In genomic region chr9:69325409-69326212, GRCh38 we compare ENCODE assay signal across 8 cellular contexts. TPM values are rescaled to one million over a fixed set of nuclear protein-coding genes. Genes with fewer than 3 reads are reported as not detected.
A peak's percentile ranks its signal among the peaks of the same experiment; 100 is the strongest.
DNase-seq lines count a peak whose midpoint lies in the region; ATAC-seq and TF ChIP-seq lines count a peak whose summit lies in the region.

No MANE protein-coding gene starts in this region.

- no peak for DNase-seq in AG04450 (ENCODE audit: low read depth, low spot score)
- peak; percentile 28 to 58 (median 53) for DNase-seq in mucosa of descending colon
- peak in 1 of 2 donors; percentile 71 for DNase-seq in aorta
- DNase-seq in A172 (ENCODE audit: low spot score), result no peak

- TF ChIP-seq CTCF in AG04450 (IDR thresholded peaks at IDR 0.05; ENCODE audit: low read depth, low read length) (no peak), mucosa of descending colon (IDR thresholded peaks at IDR 0.05) (no peak)

- 2% methylated on average over 60 to 64 of the region's 64 CpGs for WGBS in aorta, 2 donors

- intact Hi-C loops in mucosa of descending colon (cut with DNase I, micrococcal nuclease) (no loop called here), aorta (cut with DNase I) (loop anchor here in 1 of 2 donors (2.0 to 10.0 kb wide), 2 partner anchors 49 to 73 kb away; no protein-coding TSS in a partner anchor)

- POLR2A ChIA-PET in AG04450 (lab: Yijun Ruan, JAX), result no interaction called here

- H3K36me3 ChIP-seq in duodenal mucosa (ENCODE audit: control insufficient read depth in 1 of 2, insufficient read depth in 2 of 2, low read length in 2 of 2) (no peaks in the 10 kb centered on the region), mucosa of descending colon (ENCODE audit: low read depth) (no peaks in the 10 kb centered on the region), aorta (ENCODE audit: control insufficient read depth in 1 of 2, insufficient read depth in 2 of 2, low read length in 1 of 2) (no peaks in the 10 kb centered on the region)

- H3K27me3 ChIP-seq in AG04450 (ENCODE audit: control insufficient read depth, insufficient read depth, low read length), result peaks cover 48% of the 10 kb centered on the region
- H3K27me3 ChIP-seq in duodenal mucosa (ENCODE audit: control insufficient read depth in 1 of 2, insufficient read depth in 2 of 2, low read length in 2 of 2), result peaks cover 6 to 16% of the 10 kb centered on the region in 2 donors
- no peaks in the 10 kb centered on the region for H3K27me3 ChIP-seq in aorta (ENCODE audit: control insufficient read depth in 1 of 2, insufficient read depth in 2 of 2, low read length in 1 of 2)

- CTCF ChIA-PET in AG04450 (lab: Charles Lee), result no interaction called here

- H3K27ac ChIP-seq in AG04450 (ENCODE audit: low read depth, low read length) (no peak overlapping the region), duodenal mucosa (ENCODE audit: low read depth, low read length) (no peak overlapping the region), aorta (ENCODE audit: low read depth in 1 of 2, low read length in 2 of 2) (no peak overlapping the region)

- H3K4me3 ChIP-seq in AG04450 (ENCODE audit: low read depth, low read length) (peak overlapping the region; percentile 36), duodenal mucosa (ENCODE audit: low read depth in 1 of 2, low read length in 2 of 2) (peak overlapping the region; percentile 48 to 70), mucosa of descending colon (no peak overlapping the region), aorta (ENCODE audit: low read length in 2 of 2) (peak overlapping the region; percentile 67 to 74)

- ATAC-seq in HG02759 (IDR thresholded peaks at IDR 0.05; ENCODE audit: unreplicated experiment), result peak; percentile 35
- ATAC-seq in mucosa of descending colon, result peak; percentile 24
- peak; percentile 23 for ATAC-seq in aorta (ENCODE audit: low FRiP score)
- ATAC-seq in GM18873 (IDR thresholded peaks at IDR 0.05; ENCODE audit: low FRiP score, unreplicated experiment), result no peak
- ATAC-seq in HG02610 (IDR thresholded peaks at IDR 0.05; ENCODE audit: unreplicated experiment), result no peak

- H3K9ac ChIP-seq in duodenal mucosa (ENCODE audit: low read depth in 1 of 2, low read length in 2 of 2), result no peak overlapping the region

- H3K9me3 ChIP-seq in AG04450 (ENCODE audit: control insufficient read depth, insufficient read depth, low read length) (no peaks in the 10 kb centered on the region), duodenal mucosa (ENCODE audit: control insufficient read depth in 1 of 2, low read length in 2 of 2) (no peaks in the 10 kb centered on the region), mucosa of descending colon (no peaks in the 10 kb centered on the region), aorta (ENCODE audit: control insufficient read depth, low read length) (no peaks in the 10 kb centered on the region)

- H3K4me1 ChIP-seq in duodenal mucosa (ENCODE audit: control insufficient read depth in 1 of 2, insufficient read depth in 2 of 2, low read length in 2 of 2), result peaks cover 5 to 15% of the 10 kb centered on the region in 2 donors
- H3K4me1 ChIP-seq in mucosa of descending colon (ENCODE audit: low read depth), result peaks cover 11% of the 10 kb centered on the region
- no peaks in the 10 kb centered on the region for H3K4me1 ChIP-seq in aorta (ENCODE audit: control insufficient read depth in 1 of 2, insufficient read depth in 2 of 2, low read length in 2 of 2)

RNA-seq across cellular contexts. Expression of gene ENTREP1, which starts 0.6 kb away (rescaled TPM):
- polyA plus RNA-seq in AG04450 (2011; rRNA removed) (not detected in 2 replicates), aorta (1 to 10 TPM in 1 of 2 donors, under 1 TPM in 1; 0.25 to 3.4 TPM)
- polyA minus RNA-seq in AG04450 (2011; rRNA and poly(A)+ RNA removed), result not detected in 2 replicates
- total RNA-seq in mucosa of descending colon (1 to 10 TPM; 1.3 to 4.1 (median 3.4) TPM), aorta (1 to 10 TPM; 2.8 to 5.7 TPM)
- total RNA-seq in A172 (2014; rRNA removed; shearing (Covaris generic)), result 0.78 and 1.7 TPM in 2 replicates

Comparison
In these comparisons a context has a peak if more than half of its experiments do, and no peak if none do; other contexts are left out.
1. DNase-seq: peak in mucosa of descending colon (3 of 3); none in AG04450 (single experiment) and A172 (single experiment).
2. ATAC-seq: peak in HG02759 (single experiment), mucosa of descending colon (single experiment) and aorta (single experiment); none in GM18873 (single experiment) and HG02610 (single experiment).